ENCODE assay signal across 30 cellular contexts in the genomic region with DNA sequence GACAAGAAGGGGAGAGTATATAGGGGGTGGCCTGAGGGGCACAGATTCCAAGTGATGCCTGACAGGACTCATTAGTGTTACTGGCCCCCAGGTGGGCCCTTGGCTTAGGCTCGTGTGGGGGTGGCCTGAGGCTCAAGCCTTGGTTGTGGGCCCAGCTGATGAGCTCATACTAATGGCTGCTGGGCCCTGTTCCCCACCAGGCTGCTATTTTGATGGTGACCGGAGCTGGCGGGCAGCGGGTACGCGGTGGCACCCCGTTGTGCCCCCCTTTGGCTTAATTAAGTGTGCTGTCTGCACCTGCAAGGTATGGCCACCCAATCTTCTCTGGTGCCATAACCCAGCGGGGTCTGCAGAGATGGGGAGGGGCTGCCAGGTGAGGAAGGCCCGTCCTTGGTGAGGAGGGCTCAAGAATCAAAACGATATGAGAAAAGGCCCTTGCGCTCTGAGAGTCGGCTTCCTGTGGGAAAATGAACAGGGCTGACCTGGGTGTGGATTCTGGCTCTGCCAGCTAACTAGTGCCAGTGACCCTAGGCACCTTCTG. TPM values are rescaled to one million over a fixed set of nuclear protein-coding genes. Genes with fewer than 3 reads are reported as not detected.
"Had no signal": no experiment of that assay in that cellular context is flagged by ENCODE, and none has a peak within 500 bp of the region (broad histone marks: within the 10 kb centered on the region; RNA-seq: fewer than 3 reads in every experiment).

No MANE protein-coding gene starts in this region.

- H3K4me1 Mint-ChIP-seq: naive B cell; neural crest cell; stimulated activated effector memory CD8-positive, alpha-beta T cell treated with anti-CD3 and anti-CD28 coated beads, Interleukin-12 subunit alpha, Interleukin-12 subunit beta, amount 100 ng/mL, for 72 hours had no signal

- H3K27ac ChIP-seq: neutrophil, ovary, parathyroid adenoma, psoas muscle, right lobe of liver, sigmoid colon, stomach, thoracic aorta, thyroid gland, tibial nerve, upper lobe of left lung, vagina had no signal

- H3K4me3 Mint-ChIP-seq: naive B cell; naive thymus-derived CD8-positive, alpha-beta T cell; natural killer cell treated with Interleukin-12 subunit alpha and Interleukin-12 subunit beta and Interleukin-15 and Interleukin-18, amount 100 ng/mL, for 72 hours; nephron progenitor cell; neural crest cell; stimulated activated effector memory CD8-positive, alpha-beta T cell treated with anti-CD3 and anti-CD28 coated beads, Interleukin-12 subunit alpha, Interleukin-12 subunit beta, amount 100 ng/mL, for 72 hours; stimulated activated naive B cell treated with anti-CD40 and anti-IgM and Interleukin-4, amounts not matched to agents 10 μg/mL and 1 μg/mL and 100 μg/mL, for 72 hours; stimulated activated naive CD8-positive, alpha-beta T cell treated with anti-CD3 and anti-CD28 coated beads, Interleukin-15, Interleukin-2, amounts not matched to agents 100 ng/mL and 50 ng/mL, for 24 hours had no signal

- H3K4me3 ChIP-seq: ovary, psoas muscle, right lobe of liver, sigmoid colon, stomach, thoracic aorta, thyroid gland, tibial nerve, upper lobe of left lung, vagina had no signal

- H3K27ac Mint-ChIP-seq: naive B cell; naive thymus-derived CD8-positive, alpha-beta T cell; natural killer cell treated with Interleukin-12 subunit alpha and Interleukin-12 subunit beta and Interleukin-15 and Interleukin-18, amount 100 ng/mL, for 72 hours; nephron progenitor cell; progenitor cell of endocrine pancreas; stimulated activated effector memory CD8-positive, alpha-beta T cell treated with anti-CD3 and anti-CD28 coated beads, Interleukin-12 subunit alpha, Interleukin-12 subunit beta, amount 100 ng/mL, for 72 hours; stimulated activated naive B cell treated with anti-CD40 and anti-IgM and Interleukin-4, amounts not matched to agents 10 μg/mL and 1 μg/mL and 100 μg/mL, for 72 hours; stimulated activated naive CD8-positive, alpha-beta T cell treated with anti-CD3 and anti-CD28 coated beads, Interleukin-15, Interleukin-2, amounts not matched to agents 100 ng/mL and 50 ng/mL, for 24 hours had no signal

- H3K9me3 ChIP-seq: neutrophil, ovary, psoas muscle, right lobe of liver, sigmoid colon, stomach, thoracic aorta, thyroid gland, tibial nerve, upper lobe of left lung, vagina had no signal

- H3K4me1 ChIP-seq: parathyroid adenoma, psoas muscle, right lobe of liver, sigmoid colon, stomach, thyroid gland, tibial nerve, upper lobe of left lung, vagina had no signal

- H3K36me3 Mint-ChIP-seq: naive B cell; naive thymus-derived CD8-positive, alpha-beta T cell; natural killer cell treated with Interleukin-12 subunit alpha and Interleukin-12 subunit beta and Interleukin-15 and Interleukin-18, amount 100 ng/mL, for 72 hours; stimulated activated effector memory CD8-positive, alpha-beta T cell treated with anti-CD3 and anti-CD28 coated beads, Interleukin-12 subunit alpha, Interleukin-12 subunit beta, amount 100 ng/mL, for 72 hours; stimulated activated naive B cell treated with anti-CD40 and anti-IgM and Interleukin-4, amounts not matched to agents 10 μg/mL and 1 μg/mL and 100 μg/mL, for 72 hours had no signal

- DNase-seq: naive B cell; naive thymus-derived CD8-positive, alpha-beta T cell; nephron progenitor cell; nucleus accumbens; ovary; psoas muscle; right cardiac atrium; sigmoid colon; small intestine; stimulated activated CD4-positive, alpha-beta T cell treated with anti-CD3 and anti-CD28 coated beads, Interleukin-15, amount 100 ng/mL, for 24 hours; stimulated activated CD4-positive, alpha-beta T cell treated with anti-CD3 and anti-CD28 coated beads, Interleukin-2, amount 100 ng/mL, for 24 hours; stimulated activated CD4-positive, alpha-beta T cell treated with anti-CD3 and anti-CD28 coated beads, Interleukin-2, amount 100 ng/mL, for 48 hours; stimulated activated CD4-positive, alpha-beta T cell treated with anti-CD3 and anti-CD28 coated beads, Interleukin-4, amount 100 ng/mL, for 24 hours; stimulated activated naive B cell treated with anti-CD40 and anti-IgM and Interleukin-4, amounts not matched to agents 10 μg/mL and 1 μg/mL and 100 μg/mL, for 72 hours; stimulated activated naive CD4-positive, alpha-beta T cell treated with Interleukin-2 at 50 U/mL for 16 hours; stomach; thyroid gland; trophoblast cell; upper lobe of left lung had no signal

- H3K36me3 ChIP-seq: neutrophil, ovary, sigmoid colon, thoracic aorta, thyroid gland, upper lobe of left lung had no signal

- H3K27me3 ChIP-seq: ovary, right lobe of liver, thyroid gland, tibial nerve, upper lobe of left lung, vagina had no signal

- H3K9me3 Mint-ChIP-seq: naive thymus-derived CD8-positive, alpha-beta T cell; natural killer cell treated with Interleukin-12 subunit alpha and Interleukin-12 subunit beta and Interleukin-15 and Interleukin-18, amount 100 ng/mL, for 72 hours; nephron progenitor cell; neural crest cell; stimulated activated effector memory CD8-positive, alpha-beta T cell treated with anti-CD3 and anti-CD28 coated beads, Interleukin-12 subunit alpha, Interleukin-12 subunit beta, amount 100 ng/mL, for 72 hours; stimulated activated naive B cell treated with anti-CD40 and anti-IgM and Interleukin-4, amounts not matched to agents 10 μg/mL and 1 μg/mL and 100 μg/mL, for 72 hours; stimulated activated naive CD8-positive, alpha-beta T cell treated with anti-CD3 and anti-CD28 coated beads, Interleukin-15, Interleukin-2, amounts not matched to agents 100 ng/mL and 50 ng/mL, for 24 hours had no signal

- ATAC-seq: naive thymus-derived CD8-positive, alpha-beta T cell; natural killer cell treated with Interleukin-12 subunit alpha and Interleukin-12 subunit beta and Interleukin-15 and Interleukin-18, amount 100 ng/mL, for 72 hours; psoas muscle; right cardiac atrium; right lobe of liver; stimulated activated effector memory CD8-positive, alpha-beta T cell treated with anti-CD3 and anti-CD28 coated beads, Interleukin-12 subunit alpha, Interleukin-12 subunit beta, amount 100 ng/mL, for 72 hours; stimulated activated naive B cell treated with anti-CD40 and anti-IgM and Interleukin-4, amounts not matched to agents 10 μg/mL and 1 μg/mL and 100 μg/mL, for 72 hours had no signal

- H3K9ac ChIP-seq: parathyroid adenoma had no signal

- H2AFZ ChIP-seq: parathyroid adenoma had no signal

- H3K79me2 ChIP-seq: parathyroid adenoma had no signal

RNA-seq across cellular contexts. Expression of gene CHRD, which starts 7.4 kb away (rescaled TPM):
- total RNA-seq: naive thymus-derived CD8-positive, alpha-beta T cell; natural killer cell treated with Interleukin-12 subunit alpha and Interleukin-12 subunit beta and Interleukin-15 and Interleukin-18, amount 100 ng/mL, for 72 hours had no signal

RNA-seq across cellular contexts. Expression of gene THPO, which starts 9.2 kb away (rescaled TPM):
- total RNA-seq: naive thymus-derived CD8-positive, alpha-beta T cell; natural killer cell treated with Interleukin-12 subunit alpha and Interleukin-12 subunit beta and Interleukin-15 and Interleukin-18, amount 100 ng/mL, for 72 hours; stomach had no signal
